8 cellular contexts compared by ENCODE assay signal in the genomic region with DNA sequence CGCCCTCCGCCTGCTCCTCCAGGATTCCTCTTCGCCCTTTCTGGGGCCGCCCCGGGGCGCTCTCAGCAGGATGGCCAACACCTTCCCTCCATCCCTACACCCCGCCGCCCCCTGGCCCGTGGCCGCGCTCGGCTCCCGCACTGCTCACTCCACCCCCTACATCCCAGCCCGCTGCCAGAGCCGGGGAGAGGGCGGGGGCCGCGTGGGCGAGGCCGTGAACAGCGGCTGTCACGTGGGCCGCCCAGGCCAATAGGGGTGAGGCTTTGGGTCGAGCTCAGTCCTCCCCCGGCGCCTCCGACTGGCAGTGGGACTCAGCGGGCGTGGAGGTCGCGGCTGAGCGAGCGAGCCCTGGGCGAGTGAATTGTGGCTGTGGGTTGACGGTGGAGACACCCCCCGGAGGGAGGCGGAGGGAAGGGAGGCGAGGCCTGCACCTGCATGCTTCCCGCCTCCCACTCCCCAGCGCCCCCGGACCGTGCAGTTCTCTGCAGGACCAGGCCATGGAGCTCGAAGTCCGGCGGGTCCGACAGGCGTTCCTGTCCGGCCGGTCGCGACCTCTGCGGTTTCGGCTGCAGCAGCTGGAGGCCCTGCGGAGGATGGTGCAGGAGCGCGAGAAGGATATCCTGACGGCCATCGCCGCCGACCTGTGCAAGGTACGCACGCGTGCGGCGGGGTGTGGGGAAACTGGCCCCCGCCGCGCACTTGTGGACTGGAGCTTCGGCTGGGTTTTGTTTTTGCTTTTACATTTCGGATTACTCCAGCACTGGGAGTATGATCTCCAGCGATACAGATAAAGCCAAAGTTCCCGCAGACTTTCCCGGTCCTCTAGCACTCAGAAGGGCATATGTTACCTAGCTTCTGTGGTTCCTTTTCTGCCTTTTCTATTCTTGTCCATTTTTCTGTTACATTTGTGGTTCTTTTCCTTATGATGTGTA. TPM values are rescaled to one million over a fixed set of nuclear protein-coding genes. Genes with fewer than 3 reads are reported as not detected.
A peak's percentile ranks its signal among the peaks of the same experiment; 100 is the strongest.
DNase-seq lines count a peak whose midpoint lies in the region; ATAC-seq and TF ChIP-seq lines count a peak whose summit lies in the region.

A gene (plus strand): TSS at position 277 of the 932 bp plus-strand sequence. CDS start 221 bp downstream, at position 498.

- DNase-seq in COLO668 (lab: John Stamatoyannopoulos, UW; ENCODE audit: unreplicated experiment), result peak; percentile 93
- peak; percentile 98 for DNase-seq in HPDE6-E6E7 (ENCODE audit: extremely low spot score)
- DNase-seq in NK-92 treated with Interleukin-12 subunit alpha and Interleukin-12 subunit beta, amount 100 ng/mL, for 24 hours (lab: John Stamatoyannopoulos, UW), result peak; percentile 82
- peak; percentile 83 to 92 for DNase-seq in activated CD8-positive, alpha-beta memory T cell treated with anti-CD3 and anti-CD28 coated beads for 1 hour (ENCODE audit: extremely low read depth in 1 of 2, low read depth in 1 of 2)
- peak; percentile 100 for DNase-seq in lower lobe of right lung
- DNase-seq in stimulated activated CD4-positive, alpha-beta T cell treated with anti-CD3 and anti-CD28 coated beads, TNF-alpha, amount 100 ng/mL, for 24 hours (ENCODE audit: low read depth in 3 of 3), result peak; percentile 83 to 95 (median 87)

- intact Hi-C loops in lower lobe of right lung (cut with DNase I), result no loop called here

- H3K36me3 ChIP-seq in ectodermal cell (ENCODE audit: control insufficient read depth, insufficient read depth, low read length), result peaks cover 9% of the 10 kb centered on the region
- H3K36me3 ChIP-seq in lower lobe of right lung, result peaks cover 13% of the 10 kb centered on the region

- ATAC-seq in GM19467 (IDR thresholded peaks at IDR 0.05; ENCODE audit: unreplicated experiment) (peak; percentile 90), lower lobe of right lung (peak; percentile 98 to 99)

- H3K27ac ChIP-seq in ectodermal cell (ENCODE audit: insufficient read depth, low read depth, low read length, poor library complexity, severe bottlenecking) (peak within 1 kb of the TSS; percentile 64), lower lobe of right lung (peak within 1 kb of the TSS; percentile 98)

- H3K27me3 ChIP-seq in ectodermal cell (ENCODE audit: control insufficient read depth, insufficient read depth, low read length, poor library complexity, severe bottlenecking) (peaks cover 5% of the 10 kb centered on the region), lower lobe of right lung (ENCODE audit: low read depth) (no peaks in the 10 kb centered on the region)

- no peaks in the 10 kb centered on the region for H3K9me3 ChIP-seq in ectodermal cell (ENCODE audit: control insufficient read depth, low read length)
- H3K9me3 ChIP-seq in lower lobe of right lung, result no peaks in the 10 kb centered on the region

- WGBS in ectodermal cell, 2 experiments, result 0 to 1% methylated on average over 73 of the region's 73 CpGs

- H3K4me3 ChIP-seq in ectodermal cell (ENCODE audit: insufficient read depth, low read depth, low read length), result peak within 1 kb of the TSS; percentile 75
- peak within 1 kb of the TSS; percentile 93 for H3K4me3 ChIP-seq in lower lobe of right lung

- peak; percentile 40 for TF ChIP-seq CTCF in lower lobe of right lung (IDR thresholded peaks at IDR 0.05)

- H3K4me1 ChIP-seq in ectodermal cell (ENCODE audit: control insufficient read depth, insufficient read depth, low read length) (peaks cover 5% of the 10 kb centered on the region), lower lobe of right lung (peaks cover 54% of the 10 kb centered on the region)

RNA-seq across cellular contexts. Expression of the gene that starts here (rescaled TPM):
- polyA plus RNA-seq in ectodermal cell (2013, experiment 1 of 4), result 73.3 TPM
- 81.9 TPM for polyA plus RNA-seq in ectodermal cell (2013, experiment 2 of 4)
- 53.9 TPM for polyA plus RNA-seq in ectodermal cell (2013, experiment 3 of 4)
- polyA plus RNA-seq in ectodermal cell (2013, experiment 4 of 4), result 63.4 TPM
- total RNA-seq in lower lobe of right lung, result 115 TPM

Comparison
In these comparisons a context has a peak if more than half of its experiments do, and no peak if none do; other contexts are left out.
1. Peak in every context shown above with its lines: DNase-seq, ATAC-seq, H3K4me3 ChIP-seq and H3K27ac ChIP-seq.